ENCODE assay signal across 27 cellular contexts in genomic region chr3:32405711-32406323, GRCh38. TPM values are rescaled to one million over a fixed set of nuclear protein-coding genes. Genes with fewer than 3 reads are reported as not detected.
DNase-seq lines count a peak whose midpoint lies in the region; ATAC-seq, FAIRE-seq and TF ChIP-seq lines count a peak whose summit lies in the region.
"Had no signal": no experiment of that assay in that cellular context is flagged by ENCODE, and none has a peak within 500 bp of the region (broad histone marks: within the 10 kb centered on the region; RNA-seq: fewer than 3 reads in every experiment).

No MANE protein-coding gene starts in this region.

- H3K9me3 ChIP-seq in endothelial cell of umbilical vein (replicated peaks; ENCODE audit: control insufficient read depth, insufficient read depth, low read length) (no peaks in the 10 kb centered on the region), stomach (no peaks in the 10 kb centered on the region)
- H3K9me3 ChIP-seq: ascending aorta, heart left ventricle, MG63, pancreas, Peyer's patch, right atrium auricular region, testis had no signal

- intact Hi-C loops in endothelial cell of umbilical vein (cut with micrococcal nuclease), result no loop called here
- intact Hi-C loops in stomach (cut with DNase I; ENCODE audit: low total_unique reads), result no loop called here

- H3K4me3 Mint-ChIP-seq in activated T-cell treated with anti-CD3 and anti-CD28 coated beads, Interleukin-2, amount 50 U/mL, for 72 hours, result no peak overlapping the region
- no peak overlapping the region for H3K4me3 Mint-ChIP-seq in activated T-cell treated with anti-CD3 and anti-CD28 coated beads, Interleukin-2, amount 50 U/mL, for 24 hours
- H3K4me3 Mint-ChIP-seq: central memory CD8-positive, alpha-beta T cell; H9; mesothelial cell of epicardium; nephron; stimulated activated naive B cell treated with anti-CD40 and anti-IgM and Interleukin-4, amounts not matched to agents 10 μg/mL and 1 μg/mL and 100 μg/mL, for 72 hours had no signal

- no peak for ATAC-seq in activated T-cell treated with anti-CD3 and anti-CD28 coated beads, Interleukin-2, amount 50 U/mL, for 72 hours (replicated peaks in 1 of 2)
- ATAC-seq: activated naive CD4-positive, alpha-beta T cell treated with anti-CD3 and anti-CD28 coated beads, Interleukin-2, amount 50 U/mL, for 72 hours; stimulated activated naive B cell treated with anti-CD40 and anti-IgM and Interleukin-4, amounts not matched to agents 10 μg/mL and 1 μg/mL and 100 μg/mL, for 72 hours had no signal

- H3K27me3 Mint-ChIP-seq in activated T-cell treated with anti-CD3 and anti-CD28 coated beads, Interleukin-2, amount 50 U/mL, for 72 hours (ENCODE audit: low read depth), result no peaks in the 10 kb centered on the region
- no peaks in the 10 kb centered on the region for H3K27me3 Mint-ChIP-seq in activated T-cell treated with anti-CD3 and anti-CD28 coated beads, Interleukin-2, amount 50 U/mL, for 24 hours
- H3K27me3 Mint-ChIP-seq: central memory CD8-positive, alpha-beta T cell; stimulated activated naive B cell treated with anti-CD40 and anti-IgM and Interleukin-4, amounts not matched to agents 10 μg/mL and 1 μg/mL and 100 μg/mL, for 72 hours had no signal

- H3K9me3 Mint-ChIP-seq in activated T-cell treated with anti-CD3 and anti-CD28 coated beads, Interleukin-2, amount 50 U/mL, for 72 hours, result no peaks in the 10 kb centered on the region
- no peaks in the 10 kb centered on the region for H3K9me3 Mint-ChIP-seq in activated T-cell treated with anti-CD3 and anti-CD28 coated beads, Interleukin-2, amount 50 U/mL, for 24 hours
- H3K9me3 Mint-ChIP-seq: activated naive CD4-positive, alpha-beta T cell treated with anti-CD3 and anti-CD28 coated beads, Interleukin-2, amount 50 U/mL, for 72 hours; central memory CD8-positive, alpha-beta T cell; H9; mesothelial cell of epicardium; nephron; stimulated activated naive B cell treated with anti-CD40 and anti-IgM and Interleukin-4, amounts not matched to agents 10 μg/mL and 1 μg/mL and 100 μg/mL, for 72 hours had no signal

- H3K27ac ChIP-seq in endothelial cell of umbilical vein (ENCODE audit: insufficient read depth, low read depth, low read length) (no peak overlapping the region), stomach (peak overlapping the region in 3 of 5 donors; percentile 43 to 70 (median 70))
- H3K27ac ChIP-seq: right atrium auricular region, testis had no signal

- WGBS in stomach, 5 donors, result 38 to 49% (median 49%) methylated on average over 6 to 7 of the region's 7 CpGs

- peaks cover 0 to 4% of the 10 kb centered on the region in 2 experiments for H3K36me3 ChIP-seq in endothelial cell of umbilical vein (ENCODE audit: control insufficient read depth in 2 of 2, extremely low read depth in 1 of 2, insufficient read depth in 2 of 2, low read length in 2 of 2)
- H3K36me3 ChIP-seq in stomach, result no peaks in the 10 kb centered on the region
- H3K36me3 ChIP-seq: ascending aorta, heart left ventricle, MG63, pancreas, Peyer's patch, right atrium auricular region had no signal

- no peak overlapping the region for H3K4me3 ChIP-seq in LNCaP clone FGC (ENCODE audit: low read depth, low read length)
- H3K4me3 ChIP-seq in endothelial cell of umbilical vein (replicated peaks in 1 of 3; ENCODE audit: insufficient read depth in 1 of 3, low read depth in 1 of 3, low read length in 3 of 3), result no peak overlapping the region
- no peak overlapping the region for H3K4me3 ChIP-seq in stomach
- H3K4me3 ChIP-seq: ascending aorta, heart left ventricle, MG63, pancreas, Peyer's patch, right atrium auricular region, testis had no signal

- no peak overlapping the region for H3K9ac ChIP-seq in endothelial cell of umbilical vein (replicated peaks; ENCODE audit: extremely low read depth, insufficient read depth, low read length)

- H3K9me1 ChIP-seq in endothelial cell of umbilical vein (replicated peaks; ENCODE audit: control insufficient read depth, extremely low read depth, insufficient read depth, low read length), result no peaks in the 10 kb centered on the region

- H4K20me1 ChIP-seq in endothelial cell of umbilical vein (replicated peaks; ENCODE audit: control insufficient read depth, extremely low read depth, insufficient read depth, low read length), result no peaks in the 10 kb centered on the region

- H3K27ac Mint-ChIP-seq in activated T-cell treated with anti-CD3 and anti-CD28 coated beads, Interleukin-2, amount 50 U/mL, for 72 hours, result peak overlapping the region; percentile 8
- no peak overlapping the region for H3K27ac Mint-ChIP-seq in activated T-cell treated with anti-CD3 and anti-CD28 coated beads, Interleukin-2, amount 50 U/mL, for 24 hours
- H3K27ac Mint-ChIP-seq: mesothelial cell of epicardium; stimulated activated naive B cell treated with anti-CD40 and anti-IgM and Interleukin-4, amounts not matched to agents 10 μg/mL and 1 μg/mL and 100 μg/mL, for 72 hours had no signal

- peaks cover 2 to 8% of the 10 kb centered on the region in 2 donors for H3K36me3 Mint-ChIP-seq in activated T-cell treated with anti-CD3 and anti-CD28 coated beads, Interleukin-2, amount 50 U/mL, for 72 hours (ENCODE audit: insufficient read depth in 2 of 2)
- H3K36me3 Mint-ChIP-seq in activated T-cell treated with anti-CD3 and anti-CD28 coated beads, Interleukin-2, amount 50 U/mL, for 24 hours (ENCODE audit: low read depth), result peaks cover 30% of the 10 kb centered on the region
- H3K36me3 Mint-ChIP-seq: mesothelial cell of epicardium had no signal

- CTCF ChIA-PET in endothelial cell of umbilical vein (lab: Charles Lee), result interaction anchor here (1.3 to 2.4 kb wide), 4 partner anchors 9 to 64 kb away, joined by 4 to 11 read pairs (median 6); no protein-coding TSS in a partner anchor

- TF ChIP-seq CTCF in LNCaP clone FGC (IDR thresholded peaks at IDR 0.05; ENCODE audit: control insufficient read depth, extremely low read depth, insufficient read depth) (no peak), endothelial cell of umbilical vein (IDR thresholded peaks at IDR 0.05; ENCODE audit: extremely low read depth in 1 of 2, insufficient read depth in 1 of 2, low read depth in 1 of 2, low read length in 2 of 2) (no peak), stomach (IDR thresholded peaks at IDR 0.05) (no peak)

- H3K4me1 Mint-ChIP-seq in activated T-cell treated with anti-CD3 and anti-CD28 coated beads, Interleukin-2, amount 50 U/mL, for 72 hours (ENCODE audit: low read depth), result peaks cover 80% of the 10 kb centered on the region
- H3K4me1 Mint-ChIP-seq in activated T-cell treated with anti-CD3 and anti-CD28 coated beads, Interleukin-2, amount 50 U/mL, for 24 hours (ENCODE audit: low read depth), result peaks cover 84% of the 10 kb centered on the region

- DNase-seq in activated T-cell treated with anti-CD3 and anti-CD28 coated beads, Interleukin-2, amount 50 U/mL, for 72 hours, result no peak
- DNase-seq in activated T-cell treated with anti-CD3 and anti-CD28 coated beads, Interleukin-2, amount 50 U/mL, for 24 hours, result no peak
- DNase-seq in LNCaP clone FGC (ENCODE audit: low read depth) (peak; percentile 82), endothelial cell of umbilical vein (ENCODE audit: low read depth, low spot score) (peak; percentile 57), stomach (no peak), midbrain (lab: John Stamatoyannopoulos, UW) (no peak), inferior parietal cortex (ENCODE audit: extremely low spot score) (no peak)
- DNase-seq in effector CD4-positive, alpha-beta T cell, result no peak
- DNase-seq: activated CD4-positive, alpha-beta T cell treated with anti-CD3 and anti-CD28 coated beads for 4 hours; H9; heart left ventricle; left cardiac atrium; MG63; NCI-H1436; NCI-H510A treated with DMSO at 0.1 percent for 48 hours; pancreas; Peyer's patch; stimulated activated CD4-positive, alpha-beta T cell treated with anti-CD3 and anti-CD28 coated beads, Interleukin-4, amount 100 ng/mL, for 24 hours; stimulated activated naive B cell treated with anti-CD40 and anti-IgM and Interleukin-4, amounts not matched to agents 10 μg/mL and 1 μg/mL and 100 μg/mL, for 72 hours; testis had no signal

- POLR2A ChIA-PET in endothelial cell of umbilical vein (lab: Charles Lee), result no interaction called here

- BruUV-seq in endothelial cell of umbilical vein (replicated peaks; lab: Mats Ljungman, UMichigan), result no TSS peak

- H3K4me1 ChIP-seq in endothelial cell of umbilical vein (ENCODE audit: control insufficient read depth, extremely low read depth, insufficient read depth, low read length), result peaks cover 25% of the 10 kb centered on the region
- peaks cover 22 to 73% (median 46%) of the 10 kb centered on the region in 4 donors for H3K4me1 ChIP-seq in stomach

- no peak overlapping the region for H3K4me2 ChIP-seq in endothelial cell of umbilical vein (ENCODE audit: insufficient read depth, low read length)

- TF ChIP-seq POLR2A in endothelial cell of umbilical vein (IDR thresholded peaks at IDR 0.05; ENCODE audit: low read depth, low read length) (no peak), stomach (IDR thresholded peaks at IDR 0.05) (no peak)

- dilution Hi-C loops in endothelial cell of umbilical vein (cut with MboI; ENCODE audit: extremely low pct_ligation_motif_present, low sequenced_read_pairs), result no loop called here

- H3K27me3 ChIP-seq in endothelial cell of umbilical vein (ENCODE audit: control insufficient read depth in 2 of 2, insufficient read depth in 2 of 2, low read length in 2 of 2) (no peaks in the 10 kb centered on the region), stomach (no peaks in the 10 kb centered on the region)
- H3K27me3 ChIP-seq: ascending aorta, heart left ventricle, MG63, pancreas, Peyer's patch, right atrium auricular region, testis had no signal

- FAIRE-seq in endothelial cell of umbilical vein (lab: Jason Lieb, UNC), result no peak
- FAIRE-seq: D721Med, pancreas had no signal

- H3K79me2 ChIP-seq in endothelial cell of umbilical vein (ENCODE audit: control insufficient read depth, insufficient read depth, low read length), result peaks cover 71% of the 10 kb centered on the region

- no peak overlapping the region for H2AFZ ChIP-seq in endothelial cell of umbilical vein (ENCODE audit: low read depth, low read length)

- no peak for TF ChIP-seq EP300 in stomach (IDR thresholded peaks at IDR 0.05)

TF ChIP-seq in endothelial cell of umbilical vein, 7 proteins besides CTCF, POLR2A, EP300 and RAD21 (continues in another document):
- TF ChIP-seq GATA2 (IDR thresholded peaks at IDR 0.05; ENCODE audit: insufficient read depth, insufficient read length, low read depth, low read length) (no peak), MYC (IDR thresholded peaks at IDR 0.05; ENCODE audit: low read depth, low read length) (no peak)

RNA-seq across cellular contexts. Expression of gene CMTM7, which starts 14.2 kb away (rescaled TPM):
- 10 to 100 TPM; 61.0 to 72.3 TPM for total RNA-seq in activated T-cell treated with anti-CD3 and anti-CD28 coated beads, Interleukin-2, amount 50 U/mL, for 72 hours
- total RNA-seq in endothelial cell of umbilical vein (44.7 and 47.1 TPM in 2 replicates), stomach (10 to 100 TPM in 2 of 5 donors, 1 to 10 TPM in 2, not detected in 1; 3.1 to 54.9 (median 8.7) TPM)
- polyA plus RNA-seq in endothelial cell of umbilical vein (88.5 and 102 TPM in 2 replicates), stomach (1 to 10 TPM; 5.7 to 8.7 (median 7.4) TPM)
- polyA plus RNA-seq in endothelial cell of umbilical vein (2011; cell fraction: cytosol; rRNA removed), result 57.7 and 60.0 TPM in 2 replicates
- 47.1 and 64.0 TPM in 2 replicates for polyA plus RNA-seq in endothelial cell of umbilical vein (2011; cell fraction: nucleus; rRNA removed)
- 39.5 and 43.8 TPM in 2 replicates for polyA plus RNA-seq in endothelial cell of umbilical vein (2012)
- 38.6 and 44.4 TPM in 2 replicates for polyA minus RNA-seq in endothelial cell of umbilical vein
- not detected for polyA minus RNA-seq in endothelial cell of umbilical vein (2011; cell fraction: cytosol; rRNA and poly(A)+ RNA removed)
- 25.1 and 31.4 TPM in 2 replicates for polyA minus RNA-seq in endothelial cell of umbilical vein (2011; cell fraction: nucleus; rRNA and poly(A)+ RNA removed)

Comparison
In these comparisons a context has a peak if more than half of its experiments do, and no peak if none do; other contexts are left out.
1. DNase-seq: peak in LNCaP clone FGC (single experiment) and endothelial cell of umbilical vein (single experiment); none in activated T-cell treated with anti-CD3 and anti-CD28 coated beads, Interleukin-2, amount 50 U/mL, for 72 hours (0 of 2), activated T-cell treated with anti-CD3 and anti-CD28 coated beads, Interleukin-2, amount 50 U/mL, for 24 hours (single experiment), stomach (single experiment), midbrain (single experiment), inferior parietal cortex (single experiment) and effector CD4-positive, alpha-beta T cell (single experiment).